ENCODE assay signal across 11 cellular contexts in the genomic region with DNA sequence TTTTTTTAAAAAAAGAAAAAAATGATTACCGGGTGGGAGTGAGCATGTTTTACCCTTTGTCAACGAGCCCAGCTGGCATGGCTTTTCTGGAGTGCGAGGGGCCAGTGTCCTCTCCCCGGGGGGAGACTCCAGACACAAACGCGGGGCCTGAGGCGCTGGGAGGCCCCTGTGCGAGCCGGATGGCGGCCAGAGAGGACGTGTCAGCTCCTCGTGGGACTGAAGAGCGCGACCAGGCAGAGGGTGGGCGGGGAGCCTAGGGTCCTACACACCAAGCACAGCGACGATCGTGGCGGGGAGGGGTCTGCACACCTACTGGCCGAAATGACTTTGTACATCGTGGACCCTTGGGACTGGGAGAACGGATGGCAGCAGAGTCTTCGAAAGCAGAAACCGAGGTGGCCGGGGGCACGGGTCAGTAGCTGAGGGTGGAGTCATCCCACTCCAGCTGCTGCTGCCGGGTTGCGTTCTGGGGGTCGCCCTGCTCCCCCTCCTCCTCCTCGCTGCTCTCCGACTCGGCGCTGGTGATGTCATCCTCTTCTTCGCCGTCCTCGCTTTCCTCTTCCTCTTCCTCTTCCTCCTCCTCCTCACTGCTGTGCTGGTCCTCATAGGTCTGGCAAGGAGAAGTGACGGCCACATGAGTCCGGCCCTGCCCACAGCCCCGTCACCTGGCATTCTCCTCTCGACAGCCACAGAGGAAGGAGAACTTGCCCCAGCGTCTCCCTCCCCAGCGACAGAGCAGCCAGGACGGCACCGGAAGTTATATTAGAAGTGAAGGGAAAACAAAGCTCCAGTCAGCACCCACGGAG.
A peak's percentile ranks its signal among the peaks of the same experiment; 100 is the strongest.
DNase-seq lines count a peak whose midpoint lies in the region; ATAC-seq and TF ChIP-seq lines count a peak whose summit lies in the region.
"Had no signal": no experiment of that assay in that cellular context is flagged by ENCODE, and none has a peak within 500 bp of the region (broad histone marks: within the 10 kb centered on the region; RNA-seq: fewer than 3 reads in every experiment).

No MANE protein-coding gene starts in this region.

- POLR2A ChIA-PET in CD4-positive, alpha-beta T cell (lab: Charles Lee): interaction anchor here (0.6 to 5.9 kb wide), 11 partner anchors 10 to 104 kb away, joined by 3 to 69 read pairs (median 4); no protein-coding TSS in a partner anchor

- H3K27me3 ChIP-seq in CD4-positive, alpha-beta T cell (ENCODE audit: control insufficient read depth, insufficient read depth, low read length): no peaks in the 10 kb centered on the region
- H3K27me3 ChIP-seq in colonic mucosa: no peaks in the 10 kb centered on the region

- no peaks in the 10 kb centered on the region for H3K9me3 ChIP-seq in CD4-positive, alpha-beta T cell (ENCODE audit: control insufficient read depth, low read length)
- H3K9me3 ChIP-seq in colonic mucosa: no peaks in the 10 kb centered on the region
- H3K9me3 ChIP-seq: HAP-1 had no signal

- H3K4me3 ChIP-seq in colonic mucosa: no peak overlapping the region
- H3K4me3 ChIP-seq: HAP-1 had no signal

- H3K27ac Mint-ChIP-seq in CD4-positive, alpha-beta T cell: peak overlapping the region; percentile 89
- H3K27ac Mint-ChIP-seq in nephron progenitor cell: peak overlapping the region; percentile 84

- TF ChIP-seq CTCF in CD4-positive, alpha-beta T cell (IDR thresholded peaks at IDR 0.05): no peak
- no peak for TF ChIP-seq CTCF in colonic mucosa (IDR thresholded peaks at IDR 0.05)
- TF ChIP-seq CTCF in nephron progenitor cell (IDR thresholded peaks at IDR 0.05): no peak

- no peaks in the 10 kb centered on the region for H3K27me3 Mint-ChIP-seq in CD4-positive, alpha-beta T cell
- H3K27me3 Mint-ChIP-seq in nephron progenitor cell (ENCODE audit: low read depth, poor library complexity): peaks cover 4% of the 10 kb centered on the region

- intact Hi-C loops in CD4-positive, alpha-beta T cell (cut with DNase I, micrococcal nuclease): no loop called here
- intact Hi-C loops in colonic mucosa (cut with DNase I): no loop called here

- H3K4me3 Mint-ChIP-seq in CD4-positive, alpha-beta T cell: peak overlapping the region; percentile 81
- H3K4me3 Mint-ChIP-seq in nephron progenitor cell: no peak overlapping the region

- H3K9ac ChIP-seq in colonic mucosa (ENCODE audit: low read depth in 2 of 2, low read length in 2 of 2): no peak overlapping the region

- H3K4me1 Mint-ChIP-seq in CD4-positive, alpha-beta T cell (ENCODE audit: low read depth): peaks cover 68% of the 10 kb centered on the region
- peaks cover 14% of the 10 kb centered on the region for H3K4me1 Mint-ChIP-seq in nephron progenitor cell

- no peaks in the 10 kb centered on the region for H3K9me3 Mint-ChIP-seq in CD4-positive, alpha-beta T cell
- H3K9me3 Mint-ChIP-seq in nephron progenitor cell: peaks cover 6% of the 10 kb centered on the region

- H3K27ac ChIP-seq in CD4-positive, alpha-beta T cell (ENCODE audit: low read depth, low read length): no peak overlapping the region
- H3K27ac ChIP-seq in colonic mucosa: no peak overlapping the region

- H3K36me3 Mint-ChIP-seq in CD4-positive, alpha-beta T cell (ENCODE audit: low read depth): peaks cover 87% of the 10 kb centered on the region
- H3K36me3 Mint-ChIP-seq in nephron progenitor cell (ENCODE audit: low read depth): peaks cover 83% of the 10 kb centered on the region

- peaks cover 46% of the 10 kb centered on the region for H3K36me3 ChIP-seq in colonic mucosa

- no peak for DNase-seq in CD4-positive, alpha-beta T cell
- DNase-seq in NOMO-1 treated with dmso at 0.1 percent for 144 hours (lab: John Stamatoyannopoulos, UW; ENCODE audit: unreplicated experiment) (peak; percentile 76), colonic mucosa (peak; percentile 39), nephron progenitor cell (no peak), LoVo (ENCODE audit: low spot score) (no peak), NCI-H748 (lab: John Stamatoyannopoulos, UW; ENCODE audit: unreplicated experiment) (no peak), NCI-H69 (lab: John Stamatoyannopoulos, UW) (no peak)
- DNase-seq: activated effector memory CD4-positive, alpha-beta T cell treated with Interleukin-2 at 50 U/mL for 16 hours; DMS53 had no signal

- no peaks in the 10 kb centered on the region for H3K4me1 ChIP-seq in colonic mucosa
- H3K4me1 ChIP-seq: HAP-1 had no signal

- ATAC-seq in CD4-positive, alpha-beta T cell (ENCODE audit: poor library complexity): no peak
- ATAC-seq in GM21515 (IDR thresholded peaks at IDR 0.05; ENCODE audit: unreplicated experiment): no peak

- CTCF ChIA-PET in CD4-positive, alpha-beta T cell (lab: Charles Lee): interaction anchor here (0.5 to 1.8 kb wide), 2 partner anchors 9 to 105 kb away, joined by 4 to 5 read pairs; no protein-coding TSS in a partner anchor

Comparison
In these comparisons a context has a peak if more than half of its experiments do, and no peak if none do; other contexts are left out.
1. DNase-seq: peak in NOMO-1 treated with dmso at 0.1 percent for 144 hours (single experiment) and colonic mucosa (single experiment); none in CD4-positive, alpha-beta T cell (0 of 10), nephron progenitor cell (single experiment), LoVo (single experiment), NCI-H748 (single experiment) and NCI-H69 (single experiment).